Comparison of ENCODE assay signal across 7 cellular contexts in the genomic region with DNA sequence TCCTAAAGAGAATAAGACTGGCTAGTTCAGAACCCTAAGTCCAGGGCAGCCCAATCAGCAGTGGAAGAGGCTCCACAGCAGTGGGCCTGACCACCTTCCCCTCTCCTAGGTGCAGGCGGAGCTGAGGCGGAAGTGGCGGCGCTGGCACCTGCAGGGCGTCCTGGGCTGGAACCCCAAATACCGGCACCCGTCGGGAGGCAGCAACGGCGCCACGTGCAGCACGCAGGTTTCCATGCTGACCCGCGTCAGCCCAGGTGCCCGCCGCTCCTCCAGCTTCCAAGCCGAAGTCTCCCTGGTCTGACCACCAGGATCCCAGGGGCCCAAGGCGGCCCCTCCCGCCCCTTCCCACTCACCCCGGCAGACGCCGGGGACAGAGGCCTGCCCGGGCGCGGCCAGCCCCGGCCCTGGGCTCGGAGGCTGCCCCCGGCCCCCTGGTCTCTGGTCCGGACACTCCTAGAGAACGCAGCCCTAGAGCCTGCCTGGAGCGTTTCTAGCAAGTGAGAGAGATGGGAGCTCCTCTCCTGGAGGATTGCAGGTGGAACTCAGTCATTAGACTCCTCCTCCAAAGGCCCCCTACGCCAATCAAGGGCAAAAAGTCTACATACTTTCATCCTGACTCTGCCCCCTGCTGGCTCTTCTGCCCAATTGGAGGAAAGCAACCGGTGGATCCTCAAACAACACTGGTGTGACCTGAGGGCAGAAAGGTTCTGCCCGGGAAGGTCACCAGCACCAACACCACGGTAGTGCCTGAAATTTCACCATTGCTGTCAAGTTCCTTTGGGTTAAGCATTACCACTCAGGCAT. TPM values are rescaled to one million over a fixed set of nuclear protein-coding genes. Genes with fewer than 3 reads are reported as not detected.
DNase-seq lines count a peak whose midpoint lies in the region; ATAC-seq and TF ChIP-seq lines count a peak whose summit lies in the region.

No MANE protein-coding gene starts in this region.

- intact Hi-C loops in left ventricle myocardium inferior (cut with micrococcal nuclease): no loop called here

- H3K27ac ChIP-seq in left ventricle myocardium inferior (replicated peaks): no peak overlapping the region

- TF ChIP-seq CTCF in GM06990 (IDR thresholded peaks at IDR 0.05; ENCODE audit: insufficient read depth, low read length, poor library complexity, severe bottlenecking) (peak; percentile 69), LNCaP clone FGC (IDR thresholded peaks at IDR 0.05; ENCODE audit: control insufficient read depth, extremely low read depth, insufficient read depth) (peak; percentile 52), left ventricle myocardium inferior (IDR thresholded peaks at IDR 0.05; ENCODE audit: borderline replicate concordance) (peak; percentile 60)

- DNase-seq in GM06990 (ENCODE audit: extremely low read depth, insufficient read length) (no peak), LNCaP clone FGC (ENCODE audit: low read depth) (no peak), activated T-cell treated with anti-CD3 and anti-CD28 coated beads for 4 hours (peak; percentile 30), left ventricle myocardium inferior (no peak)
- DNase-seq in stimulated activated CD4-positive, alpha-beta T cell treated with anti-CD3 and anti-CD28 coated beads, Interleukin-4, amount 100 ng/mL, for 48 hours (ENCODE audit: low read depth in 2 of 2): peak; percentile 27 to 30
- DNase-seq in NK-92 treated with Interleukin-12 subunit alpha and Interleukin-12 subunit beta, amount 100 ng/mL, for 24 hours (lab: John Stamatoyannopoulos, UW): no peak

- no peak for ATAC-seq in HG03196 (IDR thresholded peaks at IDR 0.05; ENCODE audit: unreplicated experiment)

- H3K27me3 ChIP-seq in GM06990 (replicated peaks; ENCODE audit: control insufficient read depth, insufficient read depth, low read length): no peaks in the 10 kb centered on the region; the same call in 1 of the 2 replicates
- H3K27me3 ChIP-seq in left ventricle myocardium inferior (ENCODE audit: low read depth): no peaks in the 10 kb centered on the region

- H3K4me1 ChIP-seq in left ventricle myocardium inferior: peaks cover 15% of the 10 kb centered on the region

- H3K4me3 ChIP-seq in GM06990 (replicated peaks; ENCODE audit: low read depth, low read length): no peak overlapping the region
- H3K4me3 ChIP-seq in LNCaP clone FGC (ENCODE audit: low read depth, low read length): no peak overlapping the region
- H3K4me3 ChIP-seq in left ventricle myocardium inferior: no peak overlapping the region

- H3K36me3 ChIP-seq in GM06990 (ENCODE audit: control insufficient read depth, insufficient read depth, low read length) (no peaks in the 10 kb centered on the region), left ventricle myocardium inferior (no peaks in the 10 kb centered on the region)

- no peaks in the 10 kb centered on the region for H3K9me3 ChIP-seq in left ventricle myocardium inferior (replicated peaks)

RNA-seq across cellular contexts. Expression of a gene that starts 33.7 kb away (rescaled TPM):
- 1.7 TPM for total RNA-seq in left ventricle myocardium inferior

RNA-seq across cellular contexts. Expression of a gene that starts 45.6 kb away (rescaled TPM):
- 23.0 TPM for total RNA-seq in left ventricle myocardium inferior

RNA-seq across cellular contexts. Expression of a gene that starts 54.5 kb away (rescaled TPM):
- total RNA-seq in left ventricle myocardium inferior: 12.2 TPM

Comparison
In these comparisons a context has a peak if more than half of its experiments do, and no peak if none do; other contexts are left out.
1. DNase-seq: peak in activated T-cell treated with anti-CD3 and anti-CD28 coated beads for 4 hours (single experiment) and stimulated activated CD4-positive, alpha-beta T cell treated with anti-CD3 and anti-CD28 coated beads, Interleukin-4, amount 100 ng/mL, for 48 hours (2 of 2); none in GM06990 (single experiment), LNCaP clone FGC (single experiment), left ventricle myocardium inferior (single experiment) and NK-92 treated with Interleukin-12 subunit alpha and Interleukin-12 subunit beta, amount 100 ng/mL, for 24 hours (single experiment).
2. Peak in every context shown above with its lines, with median percentiles within 50 percentile points of each other: CTCF ChIP-seq.